ENCODE assay signal across 26 cellular contexts in genomic region chr6:45092135-45092534, GRCh38.
"Had no signal": no experiment of that assay in that cellular context is flagged by ENCODE, and none has a peak within 500 bp of the region (broad histone marks: within the 10 kb centered on the region; RNA-seq: fewer than 3 reads in every experiment).

No MANE protein-coding gene starts in this region.

- H3K9me3 ChIP-seq: colonic mucosa, esophagus muscularis mucosa, esophagus squamous epithelium, gastrocnemius medialis, gastroesophageal sphincter, heart left ventricle, heart right ventricle had no signal

- H3K27me3 ChIP-seq: colonic mucosa, dorsolateral prefrontal cortex, esophagus muscularis mucosa, esophagus squamous epithelium, foreskin keratinocyte, gastrocnemius medialis, gastroesophageal sphincter, heart left ventricle, heart right ventricle had no signal

- H3K36me3 ChIP-seq: colonic mucosa, esophagus muscularis mucosa, esophagus squamous epithelium, gastrocnemius medialis, gastroesophageal sphincter, heart left ventricle, heart right ventricle had no signal

- DNase-seq: colonic mucosa; cortex of kidney; dermis blood vessel endothelial cell; dorsolateral prefrontal cortex; effector CD4-positive, alpha-beta T cell; effector CD8-positive, alpha-beta T cell; effector memory CD4-positive, alpha-beta T cell; effector memory CD8-positive, alpha-beta T cell; endodermal cell; erythroblast; esophagus squamous epithelium; foreskin fibroblast; foreskin keratinocyte; foreskin melanocyte; gastrocnemius medialis; glutamatergic neuron; head of caudate nucleus; heart left ventricle; heart right ventricle had no signal

- H3K27ac ChIP-seq: colonic mucosa, coronary artery, dorsolateral prefrontal cortex, epithelial cell of prostate, esophagus muscularis mucosa, esophagus squamous epithelium, foreskin keratinocyte, gastrocnemius medialis, gastroesophageal sphincter, heart left ventricle, heart right ventricle had no signal

- H3K4me3 ChIP-seq: colonic mucosa, coronary artery, dorsolateral prefrontal cortex, esophagus muscularis mucosa, esophagus squamous epithelium, gastrocnemius medialis, gastroesophageal sphincter, heart left ventricle, heart right ventricle had no signal

- ATAC-seq: effector memory CD8-positive, alpha-beta T cell; esophagus mucosa; foreskin keratinocyte; gastrocnemius medialis; gastroesophageal sphincter; heart left ventricle; heart right ventricle had no signal

- FAIRE-seq: colon, endometrium had no signal

- H3K4me1 ChIP-seq: colonic mucosa, esophagus muscularis mucosa, esophagus squamous epithelium, foreskin keratinocyte, gastrocnemius medialis, gastroesophageal sphincter, heart left ventricle, heart right ventricle had no signal
